1 cellular context compared by ENCODE assay signal in the genomic region with DNA sequence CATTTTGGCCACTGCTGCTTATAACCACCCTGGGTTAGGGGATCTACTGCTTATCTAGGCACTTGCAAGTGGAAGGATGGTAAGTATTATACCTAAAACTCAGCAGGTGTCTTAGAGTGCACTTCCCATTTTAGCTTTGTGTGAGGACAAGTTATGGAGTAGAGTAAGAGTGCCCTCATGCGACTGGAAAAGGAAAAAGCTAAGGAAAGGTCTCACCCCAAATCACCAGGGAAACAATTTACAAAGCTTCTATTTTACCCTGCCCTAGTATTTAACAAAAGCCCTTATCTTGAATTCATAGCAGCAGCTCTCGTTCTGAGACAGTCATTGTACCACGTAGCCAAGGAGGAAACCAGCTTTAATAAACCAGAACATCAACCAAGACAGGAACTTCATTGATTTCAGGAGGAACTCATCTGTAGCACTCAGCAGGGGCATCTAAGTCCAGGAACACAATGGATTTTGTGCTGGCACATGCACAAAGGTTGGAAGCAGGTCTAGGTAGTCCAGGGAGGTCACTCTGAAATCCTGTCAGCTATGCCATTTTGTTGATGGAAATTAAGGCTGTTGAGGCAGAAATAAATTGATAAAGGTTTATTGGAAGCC.
TF ChIP-seq lines count a peak whose summit lies in the region.

No MANE protein-coding gene starts in this region.

TF ChIP-seq in Ishikawa, 13 proteins besides CTCF, POLR2A, EP300 and RAD21 (continued from another document):
- TF ChIP-seq, protein P1, sequence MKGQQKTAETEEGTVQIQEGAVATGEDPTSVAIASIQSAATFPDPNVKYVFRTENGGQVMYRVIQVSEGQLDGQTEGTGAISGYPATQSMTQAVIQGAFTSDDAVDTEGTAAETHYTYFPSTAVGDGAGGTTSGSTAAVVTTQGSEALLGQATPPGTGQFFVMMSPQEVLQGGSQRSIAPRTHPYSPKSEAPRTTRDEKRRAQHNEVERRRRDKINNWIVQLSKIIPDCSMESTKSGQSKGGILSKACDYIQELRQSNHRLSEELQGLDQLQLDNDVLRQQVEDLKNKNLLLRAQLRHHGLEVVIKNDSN (IDR thresholded peaks at IDR 0.05): no peak
- TF ChIP-seq NFIC (IDR thresholded peaks at IDR 0.05): no peak
